15 cellular contexts compared by ENCODE assay signal in the genomic region with DNA sequence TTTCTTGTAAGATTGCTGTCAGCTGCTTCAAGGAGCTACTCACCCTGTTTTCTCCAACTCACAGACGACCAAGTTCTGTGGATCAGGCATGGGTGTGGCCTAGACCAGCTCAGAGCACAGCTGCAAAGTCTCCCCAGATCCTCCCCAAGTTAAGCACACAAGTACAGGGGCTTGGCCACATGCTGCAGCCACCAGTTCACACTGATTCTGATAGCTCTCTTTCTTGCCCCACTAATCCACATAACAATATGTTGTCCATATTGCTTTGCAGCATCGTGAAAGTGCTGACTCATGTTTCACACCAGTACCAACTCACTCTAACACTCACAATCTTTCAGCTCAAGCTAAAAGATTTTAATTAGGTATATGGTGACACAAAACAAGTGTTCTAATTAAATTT.
DNase-seq lines count a peak whose midpoint lies in the region; ATAC-seq and TF ChIP-seq lines count a peak whose summit lies in the region.
"Had no signal": no experiment of that assay in that cellular context is flagged by ENCODE, and none has a peak within 500 bp of the region (broad histone marks: within the 10 kb centered on the region; RNA-seq: fewer than 3 reads in every experiment).

No MANE protein-coding gene starts in this region.

- H3K79me2 ChIP-seq in DND-41 (ENCODE audit: insufficient read depth, low read length) (no peaks in the 10 kb centered on the region), KMS-11 (ENCODE audit: insufficient read depth, low read depth) (no peaks in the 10 kb centered on the region), mesendoderm (ENCODE audit: control insufficient read depth, insufficient read depth, low read length) (no peaks in the 10 kb centered on the region)

- DNase-seq in DND-41: no peak
- DNase-seq in activated naive CD8-positive, alpha-beta T cell treated with anti-CD3 and anti-CD28 coated beads, Interleukin-2, amount 10 ng/mL, durations not matched to agents 7 days and 5 days: no peak
- DNase-seq in mesendoderm: peak; percentile 47
- DNase-seq in NCI-H1417 treated with DMSO at 0.1 percent for 48 hours (lab: John Stamatoyannopoulos, UW): no peak
- DNase-seq in activated effector memory CD4-positive, alpha-beta T cell treated with Interleukin-2 at 50 U/mL for 16 hours: no peak
- DNase-seq in ecto neural progenitor cell (ENCODE audit: low spot score): no peak
- DNase-seq: DMS153; effector memory CD4-positive, alpha-beta T cell; hypothalamus; NCI-H526 treated with DMSO at 0.1 percent for 48 hours; SK-N-SH had no signal

- no peaks in the 10 kb centered on the region for H3K27me3 ChIP-seq in DND-41 (ENCODE audit: insufficient read depth, low read length, poor library complexity)
- no peaks in the 10 kb centered on the region for H3K27me3 ChIP-seq in KMS-11 (ENCODE audit: insufficient read depth, low read depth)
- H3K27me3 ChIP-seq in mesendoderm (ENCODE audit: insufficient read depth, low read length, poor library complexity): no peaks in the 10 kb centered on the region
- H3K27me3 ChIP-seq: right atrium auricular region had no signal

- no peak overlapping the region for H3K9ac ChIP-seq in DND-41 (ENCODE audit: low read depth, low read length)
- no peak overlapping the region for H3K9ac ChIP-seq in KMS-11
- no peak overlapping the region for H3K9ac ChIP-seq in mesendoderm (ENCODE audit: low read length)
- H3K9ac ChIP-seq: SK-N-SH had no signal

- no peaks in the 10 kb centered on the region for H3K27me3 Mint-ChIP-seq in activated naive CD8-positive, alpha-beta T cell treated with anti-CD3 and anti-CD28 coated beads, Interleukin-2, amount 10 ng/mL, durations not matched to agents 7 days and 5 days
- H3K27me3 Mint-ChIP-seq: memory B cell had no signal

- H3K79me1 ChIP-seq in mesendoderm (ENCODE audit: low read length): no peaks in the 10 kb centered on the region

- H2AFZ ChIP-seq in DND-41 (ENCODE audit: low read depth, low read length): no peak overlapping the region
- H2AFZ ChIP-seq in KMS-11 (ENCODE audit: low read depth): peak overlapping the region; percentile 29; the same call in 1 of the 2 replicates

- ATAC-seq in DND-41 (ENCODE audit: insufficient read depth, low read depth): 0 out of 3 replicates have a peak, but pooled peaks have one; percentile 35
- ATAC-seq in activated naive CD8-positive, alpha-beta T cell treated with anti-CD3 and anti-CD28 coated beads, Interleukin-2, amount 10 ng/mL, durations not matched to agents 7 days and 5 days (ENCODE audit: low read depth): peak; percentile 22
- no peak for ATAC-seq in HG03175 (IDR thresholded peaks at IDR 0.05; ENCODE audit: unreplicated experiment)

- H3K4me1 ChIP-seq in DND-41 (ENCODE audit: insufficient read depth, low read length) (no peaks in the 10 kb centered on the region), KMS-11 (ENCODE audit: low read depth, poor library complexity, severe bottlenecking) (peaks cover 11% of the 10 kb centered on the region), mesendoderm (ENCODE audit: control insufficient read depth, low read depth, low read length) (peaks cover 4% of the 10 kb centered on the region)
- H3K4me1 ChIP-seq: right atrium auricular region had no signal

- H3K4me3 ChIP-seq in DND-41 (ENCODE audit: low read depth in 1 of 2, low read length in 2 of 2) (no peak overlapping the region), KMS-11 (IDR thresholded peaks at IDR 0.05; ENCODE audit: insufficient read depth, low read depth, low read length) (no peak overlapping the region), mesendoderm (ENCODE audit: low read length) (no peak overlapping the region)
- H3K4me3 ChIP-seq: right atrium auricular region had no signal

- H2BK15ac ChIP-seq in mesendoderm (replicated peaks; ENCODE audit: low read depth): no peak overlapping the region

- no CpG with 5 or more reads among the region's 2 CpGs for WGBS in mesendoderm (ENCODE audit: extremely low coverage, insufficient coverage, low lambda C conversion rate)

- H3K36me3 ChIP-seq in DND-41 (ENCODE audit: insufficient read depth, low read length) (no peaks in the 10 kb centered on the region), KMS-11 (ENCODE audit: insufficient read depth) (no peaks in the 10 kb centered on the region), mesendoderm (ENCODE audit: control insufficient read depth, insufficient read depth, low read length) (no peaks in the 10 kb centered on the region)
- H3K36me3 ChIP-seq: right atrium auricular region had no signal

- POLR2A ChIA-PET in activated naive CD8-positive, alpha-beta T cell treated with anti-CD3 and anti-CD28 coated beads, Interleukin-2, amount 10 ng/mL, durations not matched to agents 7 days and 5 days (lab: Charles Lee): no interaction called here

- H3K4me1 Mint-ChIP-seq in activated naive CD8-positive, alpha-beta T cell treated with anti-CD3 and anti-CD28 coated beads, Interleukin-2, amount 10 ng/mL, durations not matched to agents 7 days and 5 days: peaks cover 10% of the 10 kb centered on the region
- H3K4me1 Mint-ChIP-seq: memory B cell had no signal

- H3K4ac ChIP-seq in mesendoderm (ENCODE audit: low read depth, low read length): no peak overlapping the region

- H3K23ac ChIP-seq in mesendoderm (ENCODE audit: low read length): no peak overlapping the region

- no peak overlapping the region for H3K4me2 ChIP-seq in DND-41 (ENCODE audit: insufficient read depth, low read length)
- H3K4me2 ChIP-seq in KMS-11: no peak overlapping the region
- H3K4me2 ChIP-seq in mesendoderm (ENCODE audit: low read length): no peak overlapping the region
- H3K4me2 ChIP-seq: SK-N-SH had no signal

- H3K36me3 Mint-ChIP-seq in activated naive CD8-positive, alpha-beta T cell treated with anti-CD3 and anti-CD28 coated beads, Interleukin-2, amount 10 ng/mL, durations not matched to agents 7 days and 5 days: peaks cover 20% of the 10 kb centered on the region
- H3K36me3 Mint-ChIP-seq: memory B cell had no signal

- peak overlapping the region; percentile 61 for H3K27ac Mint-ChIP-seq in activated naive CD8-positive, alpha-beta T cell treated with anti-CD3 and anti-CD28 coated beads, Interleukin-2, amount 10 ng/mL, durations not matched to agents 7 days and 5 days
- H3K27ac Mint-ChIP-seq: memory B cell had no signal

- H4K20me1 ChIP-seq in DND-41 (ENCODE audit: insufficient read depth, low read length): no peaks in the 10 kb centered on the region
- no peaks in the 10 kb centered on the region for H4K20me1 ChIP-seq in KMS-11 (ENCODE audit: insufficient read depth)

- H4K8ac ChIP-seq in mesendoderm (ENCODE audit: low read depth, low read length): no peak overlapping the region

- no peak overlapping the region for H2AK5ac ChIP-seq in mesendoderm (ENCODE audit: low read length)

- H3K18ac ChIP-seq in mesendoderm (ENCODE audit: low read length): no peak overlapping the region

- H3K4me3 Mint-ChIP-seq in activated naive CD8-positive, alpha-beta T cell treated with anti-CD3 and anti-CD28 coated beads, Interleukin-2, amount 10 ng/mL, durations not matched to agents 7 days and 5 days: no peak overlapping the region
- H3K4me3 Mint-ChIP-seq: memory B cell had no signal

- H4K5ac ChIP-seq in mesendoderm (ENCODE audit: low read length): no peak overlapping the region

- H3K56ac ChIP-seq in mesendoderm (ENCODE audit: low read length): peak overlapping the region; percentile 25

- H3K27ac ChIP-seq in DND-41 (ENCODE audit: low read length) (no peak overlapping the region), KMS-11 (no peak overlapping the region; the same call in 1 of the 2 replicates), mesendoderm (ENCODE audit: low read depth, low read length) (no peak overlapping the region)
- H3K27ac ChIP-seq: right atrium auricular region had no signal

- H3K9me3 ChIP-seq in DND-41 (ENCODE audit: insufficient read depth, low read length, severe bottlenecking): no peaks in the 10 kb centered on the region
- H3K9me3 ChIP-seq: right atrium auricular region, SK-N-SH had no signal

- H2BK5ac ChIP-seq in mesendoderm (ENCODE audit: low read length): no peak overlapping the region

- H2BK120ac ChIP-seq in mesendoderm (ENCODE audit: low read depth, low read length): no peak overlapping the region

- H3K9me3 Mint-ChIP-seq in activated naive CD8-positive, alpha-beta T cell treated with anti-CD3 and anti-CD28 coated beads, Interleukin-2, amount 10 ng/mL, durations not matched to agents 7 days and 5 days: peaks cover 6% of the 10 kb centered on the region
- H3K9me3 Mint-ChIP-seq: memory B cell had no signal

- TF ChIP-seq CTCF in DND-41 (IDR thresholded peaks at IDR 0.05; ENCODE audit: borderline replicate concordance, extremely low read depth, low read length, poor library complexity, severe bottlenecking): no peak
- no peak for TF ChIP-seq CTCF in KMS-11 (conservative IDR thresholded peaks at IDR 0.05; ENCODE audit: low read depth, low read length)
